Comparison of ENCODE assay signal across 14 cellular contexts in genomic region chr10:89699581-89700064, GRCh38. TPM values are rescaled to one million over a fixed set of nuclear protein-coding genes. Genes with fewer than 3 reads are reported as not detected.
DNase-seq lines count a peak whose midpoint lies in the region; ATAC-seq and TF ChIP-seq lines count a peak whose summit lies in the region.
"Had no signal": no experiment of that assay in that cellular context is flagged by ENCODE, and none has a peak within 500 bp of the region (broad histone marks: within the 10 kb centered on the region; RNA-seq: fewer than 3 reads in every experiment).

No MANE protein-coding gene starts in this region.

- H4K91ac ChIP-seq in IMR-90 (ENCODE audit: insufficient read depth, low read depth, low read length) = no peak overlapping the region

- ATAC-seq in IMR-90 (ENCODE audit: low read depth) (no peak), GM19328 (IDR thresholded peaks at IDR 0.05; ENCODE audit: unreplicated experiment) (no peak), HG03196 (IDR thresholded peaks at IDR 0.05; ENCODE audit: unreplicated experiment) (no peak)
- ATAC-seq in naive thymus-derived CD4-positive, alpha-beta T cell = no peak
- ATAC-seq: mucosa of descending colon had no signal

- H2BK20ac ChIP-seq in IMR-90 (ENCODE audit: low read depth, low read length) = no peak overlapping the region

- no peak overlapping the region for H2BK120ac ChIP-seq in IMR-90 (ENCODE audit: low read depth, low read length)

- 0 out of 2 replicates have a peak, but pooled peaks cover 2% of the 10 kb centered on the region for H3K9me1 ChIP-seq in IMR-90 (ENCODE audit: insufficient read depth, low read length)

- no peak overlapping the region for H3K9ac ChIP-seq in IMR-90 (ENCODE audit: low read depth, low read length)

- H2BK5ac ChIP-seq in IMR-90 (ENCODE audit: low read depth, low read length, poor library complexity, severe bottlenecking) = no peak overlapping the region

- no peaks in the 10 kb centered on the region for H4K20me1 ChIP-seq in IMR-90 (ENCODE audit: insufficient read depth, low read length)

- peak overlapping the region; percentile 11 for H3K4me3 Mint-ChIP-seq in activated naive CD8-positive, alpha-beta T cell treated with anti-CD3 and anti-CD28 coated beads for 36 hours
- H3K4me3 Mint-ChIP-seq in naive thymus-derived CD4-positive, alpha-beta T cell = peak overlapping the region; percentile 13 to 99 (median 60)

- peaks cover 25% of the 10 kb centered on the region for H3K4me1 Mint-ChIP-seq in activated naive CD8-positive, alpha-beta T cell treated with anti-CD3 and anti-CD28 coated beads for 36 hours
- H3K4me1 Mint-ChIP-seq in naive thymus-derived CD4-positive, alpha-beta T cell = peaks cover 16 to 38% (median 31%) of the 10 kb centered on the region in 7 donors

- no peaks in the 10 kb centered on the region for H3K27me3 ChIP-seq in IMR-90 (ENCODE audit: control insufficient read depth, insufficient read depth, low read length)
- H3K27me3 ChIP-seq in naive thymus-derived CD4-positive, alpha-beta T cell (ENCODE audit: control insufficient read depth in 2 of 2, insufficient read depth in 2 of 2, low read length in 2 of 2) = no peaks in the 10 kb centered on the region
- H3K27me3 ChIP-seq: adrenal gland had no signal

- no peak for TF ChIP-seq RAD21 in IMR-90 (IDR thresholded peaks at IDR 0.05; ENCODE audit: low read length)

- H3K14ac ChIP-seq in IMR-90 (replicated peaks; ENCODE audit: low read depth, low read length) = no peak overlapping the region

- H3K9me3 Mint-ChIP-seq in activated naive CD8-positive, alpha-beta T cell treated with anti-CD3 and anti-CD28 coated beads for 36 hours = no peaks in the 10 kb centered on the region
- peaks cover 0 to 2% (median 0%) of the 10 kb centered on the region in 11 donors for H3K9me3 Mint-ChIP-seq in naive thymus-derived CD4-positive, alpha-beta T cell

- H3K18ac ChIP-seq in IMR-90 (ENCODE audit: low read depth, low read length) = no peak overlapping the region

- no peak overlapping the region for H3K23ac ChIP-seq in IMR-90 (ENCODE audit: low read depth, low read length)

- WGBS in IMR-90 (ENCODE audit: extremely low coverage in 2 of 2, insufficient read length in 1 of 2), 2 experiments = 100% methylated on average over 1 of the region's 2 CpGs; no CpG with 5 or more reads in 1 of the 2 experiments

- no peak overlapping the region for H2AK9ac ChIP-seq in IMR-90 (replicated peaks; ENCODE audit: low read depth, low read length, poor library complexity)

- no peak overlapping the region for H2BK15ac ChIP-seq in IMR-90 (ENCODE audit: low read depth, low read length)

- BruUV-seq in IMR-90 (replicated peaks; lab: Mats Ljungman, UMichigan) = no TSS peak

- H3K36me3 Mint-ChIP-seq in activated naive CD8-positive, alpha-beta T cell treated with anti-CD3 and anti-CD28 coated beads for 36 hours = peaks cover 15% of the 10 kb centered on the region
- H3K36me3 Mint-ChIP-seq in naive thymus-derived CD4-positive, alpha-beta T cell = peaks cover 0 to 6% (median 0%) of the 10 kb centered on the region in 5 donors

- peaks cover 2% of the 10 kb centered on the region; the same call in 1 of the 2 replicates for H3K4me1 ChIP-seq in IMR-90 (ENCODE audit: control insufficient read depth, insufficient read depth, low read length)
- H3K4me1 ChIP-seq in naive thymus-derived CD4-positive, alpha-beta T cell (ENCODE audit: control insufficient read depth in 2 of 2, insufficient read depth in 2 of 2, low read length in 2 of 2) = peaks cover 8 to 11% of the 10 kb centered on the region in 2 donors

- intact Hi-C loops in IMR-90 (cut with micrococcal nuclease) = loop anchor here (2.0 to 5.0 kb wide), 5 partner anchors 42 to 273 kb away; partner anchors contain the start of gene PANK1
- intact Hi-C loops in naive thymus-derived CD4-positive, alpha-beta T cell (cut with micrococcal nuclease) = loop anchor here (2.0 to 10.0 kb wide), 14 partner anchors 39 to 1882 kb away; partner anchors contain the start of genes ATAD1 (in 2 of the 2), FAS (in 1 of the 2), HECTD2 (in 1 of the 2) and HTR7 (in 1 of the 2)

- no peak for TF ChIP-seq POLR2A in IMR-90 (IDR thresholded peaks at IDR 0.05; ENCODE audit: low read depth, low read length)

- TF ChIP-seq CTCF in IMR-90 (conservative IDR thresholded peaks at IDR 0.05; ENCODE audit: low read depth, low read length) = no peak

- dilution Hi-C loops in IMR-90 (cut with HindIII; ENCODE audit: low sequenced_read_pairs, unreplicated experiment) = no loop called here

- H3K36me3 ChIP-seq in IMR-90 (ENCODE audit: control insufficient read depth, insufficient read depth, low read length) = no peaks in the 10 kb centered on the region
- no peaks in the 10 kb centered on the region for H3K36me3 ChIP-seq in naive thymus-derived CD4-positive, alpha-beta T cell (ENCODE audit: control insufficient read depth in 2 of 3, insufficient read depth in 3 of 3, low read length in 3 of 3)
- H3K36me3 ChIP-seq: adrenal gland had no signal

- DNase-seq in NCI-H146 (lab: John Stamatoyannopoulos, UW) (peak; percentile 2), NCI-H146 treated with DMSO at 0.1 percent for 48 hours (lab: John Stamatoyannopoulos, UW; ENCODE audit: unreplicated experiment) (no peak), IMR-90 (no peak), NCI-H128 (lab: John Stamatoyannopoulos, UW; ENCODE audit: unreplicated experiment) (no peak)
- DNase-seq in activated naive CD8-positive, alpha-beta T cell treated with anti-CD3 and anti-CD28 coated beads for 36 hours = no peak
- DNase-seq in naive thymus-derived CD4-positive, alpha-beta T cell = no peak
- DNase-seq: 8988T, EL, mucosa of descending colon, NCI-H2107, RPMI8226 had no signal

- no peak overlapping the region for H4K5ac ChIP-seq in IMR-90 (ENCODE audit: low read depth, low read length)

- H3K27me3 Mint-ChIP-seq in activated naive CD8-positive, alpha-beta T cell treated with anti-CD3 and anti-CD28 coated beads for 36 hours = no peaks in the 10 kb centered on the region
- H3K27me3 Mint-ChIP-seq in naive thymus-derived CD4-positive, alpha-beta T cell = no peaks in the 10 kb centered on the region

- H2AFZ ChIP-seq in IMR-90 (replicated peaks; ENCODE audit: low read length, poor library complexity) = no peak overlapping the region

- in situ Hi-C loops in IMR-90 (cut with MboI; ENCODE audit: low sequenced_read_pairs) = no loop called here

- no peak overlapping the region for H3K56ac ChIP-seq in IMR-90 (ENCODE audit: extremely low read depth, insufficient read depth, low read length)

- CTCF ChIA-PET in IMR-90 (lab: Yijun Ruan, JAX) = no interaction called here
- CTCF ChIA-PET in naive thymus-derived CD4-positive, alpha-beta T cell (lab: Charles Lee) = no interaction called here

- H3K9me3 ChIP-seq in IMR-90 (ENCODE audit: control insufficient read depth, insufficient read depth, low read length) = no peaks in the 10 kb centered on the region
- H3K9me3 ChIP-seq in naive thymus-derived CD4-positive, alpha-beta T cell (ENCODE audit: control insufficient read depth in 2 of 3, low read length in 3 of 3) = no peaks in the 10 kb centered on the region
- H3K9me3 ChIP-seq: adrenal gland, mucosa of descending colon had no signal

- no peak overlapping the region for H3K27ac Mint-ChIP-seq in activated naive CD8-positive, alpha-beta T cell treated with anti-CD3 and anti-CD28 coated beads for 36 hours
- H3K27ac Mint-ChIP-seq in naive thymus-derived CD4-positive, alpha-beta T cell = peak overlapping the region in 1 of 9 donors; percentile 51

- H3K27ac ChIP-seq in IMR-90 (ENCODE audit: insufficient read depth, low read length) = no peak overlapping the region
- no peak overlapping the region for H3K27ac ChIP-seq in naive thymus-derived CD4-positive, alpha-beta T cell (ENCODE audit: low read depth, low read length)
- H3K27ac ChIP-seq: adrenal gland had no signal

- POLR2A ChIA-PET in IMR-90 (lab: Charles Lee; ENCODE audit: unreplicated experiment) = no interaction called here
- POLR2A ChIA-PET in naive thymus-derived CD4-positive, alpha-beta T cell (lab: Charles Lee) = no interaction called here

- H3K4me3 ChIP-seq in IMR-90 (ENCODE audit: insufficient read depth, low read depth, low read length) = no peak overlapping the region
- H3K4me3 ChIP-seq in naive thymus-derived CD4-positive, alpha-beta T cell (ENCODE audit: low read length) = no peak overlapping the region
- H3K4me3 ChIP-seq: adrenal gland, mucosa of descending colon had no signal

- H3K79me1 ChIP-seq in IMR-90 (ENCODE audit: low read depth in 1 of 2, low read length in 2 of 2) = peaks cover 5 to 6% of the 10 kb centered on the region in 2 experiments; a peak in 3 of 4 replicates

- no peak overlapping the region for H3K4me2 ChIP-seq in IMR-90 (ENCODE audit: low read depth, low read length)

- no peak overlapping the region for H2AK5ac ChIP-seq in IMR-90 (ENCODE audit: low read depth, low read length)

- no peak overlapping the region for H4K8ac ChIP-seq in IMR-90 (ENCODE audit: low read depth in 2 of 2, low read length in 2 of 2)

- no peak overlapping the region for H3K4ac ChIP-seq in IMR-90 (ENCODE audit: low read depth, low read length)

TF ChIP-seq in IMR-90, 13 proteins besides CTCF, POLR2A, EP300 and RAD21:
- TF ChIP-seq CEBPB (IDR thresholded peaks at IDR 0.05; ENCODE audit: low read depth, low read length) = peak; percentile 69
- no peak for TF ChIP-seq SMC3 (IDR thresholded peaks at IDR 0.05; ENCODE audit: low read depth, low read length)
- TF ChIP-seq CHD1 (IDR thresholded peaks at IDR 0.05; ENCODE audit: low read depth, low read length) = no peak
- no peak for TF ChIP-seq BHLHE40 (IDR thresholded peaks at IDR 0.05; ENCODE audit: low read depth, low read length)

RNA-seq across cellular contexts. Expression of gene KIF20B, which starts 1.8 kb away (rescaled TPM):
- 16.1 and 23.5 TPM in 2 replicates for total RNA-seq in IMR-90 (2012; rRNA removed)
- polyA plus RNA-seq in IMR-90 (2012; rRNA removed) = 2.7 and 3.1 TPM in 2 replicates
- 0.11 and 0.23 TPM in 2 replicates for polyA plus RNA-seq in IMR-90 (2012; cell fraction: cytosol; rRNA removed)
- polyA plus RNA-seq in IMR-90 (2012; cell fraction: nucleus; rRNA removed; ENCODE audit: low replicate concordance) = 0.35 and 2.2 TPM in 2 replicates
- 10 to 100 TPM; 61.7 to 63.2 TPM for total RNA-seq in activated naive CD8-positive, alpha-beta T cell treated with anti-CD3 and anti-CD28 coated beads for 36 hours
- 10 to 100 TPM; 14.5 to 49.0 (median 19.3) TPM for total RNA-seq in naive thymus-derived CD4-positive, alpha-beta T cell
- 10 to 100 TPM; 21.0 to 25.6 TPM for polyA plus RNA-seq in naive thymus-derived CD4-positive, alpha-beta T cell

RNA-seq across cellular contexts. Expression of gene PANK1, which starts 54.6 kb away (rescaled TPM):
- total RNA-seq in IMR-90 (2012; rRNA removed) = 6.7 and 8.8 TPM in 2 replicates
- polyA plus RNA-seq in IMR-90 (2012; rRNA removed) = 3.0 TPM in 2 replicates
- 0.77 and 0.88 TPM in 2 replicates for polyA plus RNA-seq in IMR-90 (2012; cell fraction: cytosol; rRNA removed)
- 0.70 and 2.1 TPM in 2 replicates for polyA plus RNA-seq in IMR-90 (2012; cell fraction: nucleus; rRNA removed; ENCODE audit: low replicate concordance)
- 1 to 10 TPM; 2.0 TPM for total RNA-seq in activated naive CD8-positive, alpha-beta T cell treated with anti-CD3 and anti-CD28 coated beads for 36 hours
- total RNA-seq in naive thymus-derived CD4-positive, alpha-beta T cell = 1 to 10 TPM in 2 of 5 experiments, under 1 TPM in 3; 0.49 to 5.9 (median 0.98) TPM
- polyA plus RNA-seq in naive thymus-derived CD4-positive, alpha-beta T cell = under 1 TPM; 0.24 to 0.95 TPM
